ENCODE assay signal across 1 cellular context in the genomic region with DNA sequence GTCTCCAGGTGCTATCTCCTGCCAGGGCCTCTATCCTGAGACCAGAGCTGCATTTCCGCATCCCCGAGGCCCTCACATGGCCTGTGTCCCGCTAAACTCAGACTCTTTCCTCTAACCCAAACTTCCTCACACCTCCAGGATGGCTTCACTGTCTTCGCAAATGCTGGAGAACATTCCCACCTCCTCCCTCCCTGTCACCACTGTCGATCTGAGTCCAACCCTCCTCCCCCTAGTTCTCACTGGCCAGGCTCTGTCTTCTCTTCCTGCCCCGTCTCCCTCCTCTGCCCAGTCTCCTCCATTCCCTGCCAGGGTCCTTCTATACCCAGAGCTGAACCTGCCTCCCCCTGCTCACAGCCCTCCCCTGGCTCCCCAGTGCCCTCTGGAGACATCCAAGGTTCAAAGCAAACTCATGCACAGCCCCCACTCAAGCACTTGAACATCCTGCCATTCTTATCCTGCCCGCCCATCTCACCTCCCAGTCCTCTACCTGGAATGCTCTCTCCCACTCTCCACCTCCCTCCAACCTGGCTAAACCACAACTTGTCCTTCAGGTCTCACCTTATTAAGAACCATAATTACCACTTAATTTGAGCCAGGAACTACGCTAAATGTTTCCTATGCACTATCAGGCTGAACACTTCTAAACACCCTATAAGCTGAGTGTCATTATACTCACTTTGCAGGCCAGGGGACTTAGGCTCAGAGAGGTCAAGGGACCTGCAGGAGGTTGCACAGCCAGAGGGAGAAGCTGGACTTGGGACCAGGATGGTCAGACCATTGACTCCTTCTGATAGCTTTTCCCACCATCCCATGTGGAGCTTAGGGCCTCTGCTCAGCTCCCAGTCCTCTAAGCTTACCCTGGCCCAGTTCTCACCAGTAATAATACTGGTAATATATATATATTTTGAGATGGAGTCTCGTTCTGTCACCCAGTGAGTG.
A peak's percentile ranks its signal among the peaks of the same experiment; 100 is the strongest.
TF ChIP-seq lines count a peak whose summit lies in the region.

No MANE protein-coding gene starts in this region.

TF ChIP-seq in HEK293, 187 proteins besides CTCF, POLR2A, EP300 and RAD21 (continued from another document):
- TF ChIP-seq ZNF768 (tag by site-specific recombination; IDR thresholded peaks at IDR 0.05) (peak; percentile 79), ZNF473 (tag by site-specific recombination; IDR thresholded peaks at IDR 0.05) (no peak), ZNF837 (tag by site-specific recombination; IDR thresholded peaks at IDR 0.05) (no peak), ZNF558 (tag by site-specific recombination; IDR thresholded peaks at IDR 0.05) (no peak), KLF8 (tag by site-specific recombination; IDR thresholded peaks at IDR 0.05) (no peak), ZBTB7A (tag by site-specific recombination; IDR thresholded peaks at IDR 0.05; ENCODE audit: low read depth) (no peak), SCRT2 (tag by site-specific recombination; IDR thresholded peaks at IDR 0.05) (no peak), ZNF664 (tag by site-specific recombination; IDR thresholded peaks at IDR 0.05) (no peak), SP2 (tag by site-specific recombination; IDR thresholded peaks at IDR 0.05) (peak; percentile 16; the same call in 1 of the 2 replicates), EGR2 (tag by site-specific recombination; IDR thresholded peaks at IDR 0.05; ENCODE audit: low read depth) (0 out of 2 replicates have a peak, but pooled peaks have one; percentile 3)
- TF ChIP-seq, protein P1, sequence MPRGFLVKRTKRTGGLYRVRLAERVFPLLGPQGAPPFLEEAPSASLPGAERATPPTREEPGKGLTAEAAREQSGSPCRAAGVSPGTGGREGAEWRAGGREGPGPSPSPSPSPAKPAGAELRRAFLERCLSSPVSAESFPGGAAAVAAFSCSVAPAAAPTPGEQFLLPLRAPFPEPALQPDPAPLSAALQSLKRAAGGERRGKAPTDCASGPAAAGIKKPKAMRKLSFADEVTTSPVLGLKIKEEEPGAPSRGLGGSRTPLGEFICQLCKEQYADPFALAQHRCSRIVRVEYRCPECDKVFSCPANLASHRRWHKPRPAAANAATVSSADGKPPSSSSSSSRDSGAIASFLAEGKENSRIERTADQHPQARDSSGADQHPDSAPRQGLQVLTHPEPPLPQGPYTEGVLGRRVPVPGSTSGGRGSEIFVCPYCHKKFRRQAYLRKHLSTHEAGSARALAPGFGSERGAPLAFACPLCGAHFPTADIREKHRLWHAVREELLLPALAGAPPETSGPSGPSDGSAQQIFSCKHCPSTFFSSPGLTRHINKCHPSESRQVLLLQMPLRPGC (tag by site-specific recombination; IDR thresholded peaks at IDR 0.05): no peak
- TF ChIP-seq, protein P2, sequence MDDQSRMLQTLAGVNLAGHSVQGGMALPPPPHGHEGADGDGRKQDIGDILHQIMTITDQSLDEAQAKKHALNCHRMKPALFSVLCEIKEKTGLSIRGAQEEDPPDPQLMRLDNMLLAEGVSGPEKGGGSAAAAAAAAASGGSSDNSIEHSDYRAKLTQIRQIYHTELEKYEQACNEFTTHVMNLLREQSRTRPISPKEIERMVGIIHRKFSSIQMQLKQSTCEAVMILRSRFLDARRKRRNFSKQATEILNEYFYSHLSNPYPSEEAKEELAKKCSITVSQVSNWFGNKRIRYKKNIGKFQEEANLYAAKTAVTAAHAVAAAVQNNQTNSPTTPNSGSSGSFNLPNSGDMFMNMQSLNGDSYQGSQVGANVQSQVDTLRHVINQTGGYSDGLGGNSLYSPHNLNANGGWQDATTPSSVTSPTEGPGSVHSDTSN (CRISPR knock-in tag; IDR thresholded peaks at IDR 0.05): no peak
